8 cellular contexts compared by ENCODE assay signal in the genomic region with DNA sequence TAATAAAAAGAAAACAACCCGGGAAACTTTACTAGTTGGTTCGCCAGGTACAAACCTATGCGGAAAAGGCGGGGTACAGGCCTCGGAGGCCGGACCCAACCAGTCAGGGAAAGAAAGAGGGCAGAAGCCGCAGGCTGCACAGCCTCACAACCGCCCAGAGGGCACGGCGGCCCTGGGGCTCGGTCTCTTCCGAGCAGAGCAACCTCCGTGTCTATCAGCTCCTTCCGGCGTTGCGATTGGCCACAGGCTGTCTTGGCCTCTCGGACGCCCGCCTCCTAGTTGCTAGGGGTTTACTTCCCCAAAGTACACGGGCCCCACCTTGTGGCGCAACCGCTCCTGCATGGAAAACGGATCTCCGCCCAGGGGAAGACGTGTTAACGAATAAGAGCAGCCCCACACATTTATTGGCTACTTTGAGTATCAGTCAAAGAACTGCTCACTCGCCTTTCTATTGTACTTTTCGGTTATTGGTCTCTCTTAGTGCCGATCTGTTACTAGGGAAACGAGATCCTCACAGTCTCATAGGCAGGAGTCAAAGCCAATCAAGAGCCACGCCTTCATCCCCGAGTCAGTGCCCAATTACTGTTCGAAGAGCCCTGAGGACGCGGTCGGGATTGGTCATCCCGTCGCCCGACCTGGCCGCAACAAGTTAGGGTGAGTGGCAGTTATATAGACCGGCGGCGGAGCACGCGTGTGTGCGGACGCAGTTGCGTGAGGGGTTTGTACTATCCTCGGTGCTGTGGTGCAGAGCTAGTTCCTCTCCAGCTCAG.
A peak's percentile ranks its signal among the peaks of the same experiment; 100 is the strongest.
DNase-seq lines count a peak whose midpoint lies in the region; ATAC-seq lines count a peak whose summit lies in the region.

A gene (plus strand): TSS at position 696 of the 770 bp plus-strand sequence. CDS start 14,667 bp downstream, outside the sequence.

- ATAC-seq in GM19372 (IDR thresholded peaks at IDR 0.05; ENCODE audit: low read depth, unreplicated experiment) = peak; percentile 73
- peak; percentile 79 for ATAC-seq in HG03558 (IDR thresholded peaks at IDR 0.05; ENCODE audit: extremely low read depth, unreplicated experiment)

- peak; percentile 100 for DNase-seq in CD1c-positive myeloid dendritic cell (ENCODE audit: extremely low spot score)
- peak; percentile 100 for DNase-seq in NCI-H748 treated with DMSO at 0.1 percent for 48 hours (lab: John Stamatoyannopoulos, UW)
- peak; percentile 91 to 100 for DNase-seq in activated CD4-positive, alpha-beta T cell treated with anti-CD3 and anti-CD28 coated beads, Interleukin-2, amount 50 U/mL, for 24 hours (ENCODE audit: low read depth in 1 of 2, low spot score in 1 of 2)
- DNase-seq in dedifferentiated amniotic fluid mesenchymal stem cell (ENCODE audit: extremely low spot score) = peak; percentile 100
- DNase-seq in left kidney (ENCODE audit: low read depth, low spot score) = peak; percentile 100
- DNase-seq in stimulated activated CD4-positive, alpha-beta T cell treated with anti-CD3 and anti-CD28 coated beads, Interleukin-2, amount 100 ng/mL, for 24 hours = peak; percentile 98 to 99

Comparison
In these comparisons a context has a peak if more than half of its experiments do, and no peak if none do; other contexts are left out.
1. Peak in every context shown above with its lines: DNase-seq and ATAC-seq.